8 cellular contexts compared by ENCODE assay signal in the genomic region with DNA sequence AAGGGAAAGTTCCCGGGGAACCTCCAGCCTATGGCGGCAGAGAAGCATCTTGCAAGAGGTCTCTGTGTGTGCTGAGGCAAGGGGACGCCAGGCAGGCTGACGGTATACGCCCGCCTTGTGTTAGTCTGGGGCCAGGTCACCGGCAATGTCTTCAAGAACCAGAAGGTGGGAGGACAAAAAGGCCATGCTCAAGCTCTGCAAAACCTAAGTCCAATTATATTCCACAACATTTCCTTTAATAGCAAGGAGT. TPM values are rescaled to one million over a fixed set of nuclear protein-coding genes. Genes with fewer than 3 reads are reported as not detected.
DNase-seq lines count a peak whose midpoint lies in the region; ATAC-seq, FAIRE-seq and TF ChIP-seq lines count a peak whose summit lies in the region.

No MANE protein-coding gene starts in this region.

- H3K27ac Mint-ChIP-seq in CD14-positive monocyte: peak overlapping the region; percentile 97 to 99 (median 98)

- peaks cover 67% of the 10 kb centered on the region for H3K79me2 ChIP-seq in K562 (ENCODE audit: control insufficient read depth, insufficient read depth, low read length)

- H3K9me3 Mint-ChIP-seq in CD14-positive monocyte: no peaks in the 10 kb centered on the region

- TF ChIP-seq EP300 in K562 (IDR thresholded peaks at IDR 0.05; ENCODE audit: low read length): no peak

- intact Hi-C loops in CD14-positive monocyte (cut with micrococcal nuclease) (loop anchor here (1.0 to 2.0 kb wide), 4 partner anchors 21 to 40 kb away; partner anchors contain the start of genes STX4 (in 1 of the 2) and VKORC1 (in 1 of the 2)), K562 (cut with micrococcal nuclease) (loop anchor here (2.0 to 5.0 kb wide), 2 partner anchors 69 to 81 kb away; no protein-coding TSS in a partner anchor)

- peaks cover 31% of the 10 kb centered on the region for H3K36me3 ChIP-seq in K562 (ENCODE audit: control insufficient read depth, insufficient read depth, low read length)
- H3K36me3 ChIP-seq in mucosa of rectum (ENCODE audit: control insufficient read depth in 2 of 2, insufficient read depth in 2 of 2, low read length in 2 of 2): peaks cover 26 to 29% of the 10 kb centered on the region in 2 donors

- POLR2A ChIA-PET in K562 (lab: Yijun Ruan, JAX): interaction anchor here (0.6 to 3.3 kb wide), 23 partner anchors 9 to 216 kb away, joined by 3 to 32 read pairs (median 5); partner anchors contain the start of genes FUS, KAT8, PRSS53 and STX4

- TF ChIP-seq CTCF in CD14-positive monocyte (IDR thresholded peaks at IDR 0.05): no peak
- no peak for TF ChIP-seq CTCF in K562 (IDR thresholded peaks at IDR 0.05 in 2 of 3, conservative IDR thresholded peaks at IDR 0.05 in 1 of 3; ENCODE audit: insufficient read depth in 2 of 3, low read depth in 1 of 3, low read length in 3 of 3)

- H3K4me1 ChIP-seq in K562 (replicated peaks in 1 of 2; ENCODE audit: control insufficient read depth in 2 of 2, insufficient read depth in 2 of 2, low read length in 2 of 2) (peaks cover 11 to 31% of the 10 kb centered on the region in 2 experiments; a peak in 4 of 5 replicates), mucosa of rectum (ENCODE audit: control insufficient read depth in 2 of 2, insufficient read depth in 2 of 2, low read length in 2 of 2) (peaks cover 22% of the 10 kb centered on the region in 2 donors)

- in situ Hi-C loops in K562 (cut with MboI): no loop called here

- no peak for FAIRE-seq in K562 (lab: Jason Lieb, UNC)

- no peaks in the 10 kb centered on the region; the same call in 1 of the 2 replicates for H4K20me1 ChIP-seq in K562 (replicated peaks; ENCODE audit: control insufficient read depth, insufficient read depth, low read length)

- peak overlapping the region; percentile 97 for H3K4me2 ChIP-seq in K562 (ENCODE audit: insufficient read depth, low read length)

- ATAC-seq in HG03097 (IDR thresholded peaks at IDR 0.05; ENCODE audit: low FRiP score, unreplicated experiment): peak; percentile 5
- no peak for ATAC-seq in K562

- H3K27ac ChIP-seq in K562 (ENCODE audit: extremely low read depth, low read depth, low read length) (peak overlapping the region; percentile 88), mucosa of rectum (ENCODE audit: low read depth in 2 of 2, low read length in 2 of 2) (peak overlapping the region; percentile 81 to 91)

- peaks cover 34% of the 10 kb centered on the region for H3K4me1 Mint-ChIP-seq in CD14-positive monocyte

- H3K4me3 ChIP-seq in K562 (peak overlapping the region; percentile 79), mucosa of rectum (ENCODE audit: low read length in 2 of 2) (peak overlapping the region; percentile 83 to 88)

- H2AFZ ChIP-seq in K562 (ENCODE audit: low read depth, low read length): peak overlapping the region; percentile 95

- BruUV-seq in K562 (replicated peaks; lab: Mats Ljungman, UMichigan): no TSS peak

- H3K36me3 Mint-ChIP-seq in CD14-positive monocyte: peaks cover 29 to 33% of the 10 kb centered on the region in 2 donors

- CTCF ChIA-PET in K562 (lab: Yijun Ruan, JAX; ENCODE audit: low intra/inter-chr PET ratio): no interaction called here

- no peak for TF ChIP-seq POLR2A in K562 (conservative IDR thresholded peaks at IDR 0.05)

- H3K4me3 Mint-ChIP-seq in CD14-positive monocyte: peak overlapping the region; percentile 90 to 96

- 0% methylated on average over 7 of the region's 7 CpGs for WGBS in K562 (ENCODE audit: insufficient coverage, low coverage, missing lambda C conversion rate)

- H3K27me3 Mint-ChIP-seq in CD14-positive monocyte (ENCODE audit: low read depth in 3 of 3): peaks cover 0 to 2% (median 1%) of the 10 kb centered on the region in 3 donors

- DNase-seq in CD14-positive monocyte (ENCODE audit: low spot score): no peak
- DNase-seq in K562 (ENCODE audit: extremely low read depth in 1 of 4, low spot score in 3 of 4): no peak
- no peak for DNase-seq in SKM-1 treated with dmso at 0.1 percent for 144 hours (lab: John Stamatoyannopoulos, UW; ENCODE audit: unreplicated experiment)
- no peak for DNase-seq in germinal center (ENCODE audit: low spot score)
- no peak for DNase-seq in cerebellum (ENCODE audit: low spot score)
- no peak for DNase-seq in ecto neural progenitor cell (ENCODE audit: low spot score)

- H3K9me3 ChIP-seq in K562 (replicated peaks; ENCODE audit: control insufficient read depth, insufficient read depth, low read depth, low read length) (no peaks in the 10 kb centered on the region), mucosa of rectum (ENCODE audit: control insufficient read depth in 2 of 2, low read length in 2 of 2) (no peaks in the 10 kb centered on the region)

- no peak for TF ChIP-seq RAD21 in K562 (CRISPR knock-in tag; conservative IDR thresholded peaks at IDR 0.05 in 1 of 2, IDR thresholded peaks at IDR 0.05 in 1 of 2)

- H3K9me1 ChIP-seq in K562 (ENCODE audit: control insufficient read depth, insufficient read depth, low read length): no peaks in the 10 kb centered on the region

- no peaks in the 10 kb centered on the region for H3K27me3 ChIP-seq in K562 (ENCODE audit: control insufficient read depth in 2 of 2, insufficient read depth in 2 of 2, low read length in 2 of 2)
- no peaks in the 10 kb centered on the region for H3K27me3 ChIP-seq in mucosa of rectum (ENCODE audit: control insufficient read depth in 2 of 2, insufficient read depth in 2 of 2, low read length in 2 of 2)

- H3K9ac ChIP-seq in K562 (ENCODE audit: insufficient read depth in 1 of 2, low read depth in 2 of 2, low read length in 2 of 2): peak overlapping the region; percentile 86 to 94
- H3K9ac ChIP-seq in mucosa of rectum (ENCODE audit: low read depth in 1 of 2, low read length in 2 of 2): peak overlapping the region; percentile 69 to 72

RNA-seq across cellular contexts. Expression of gene ZNF668, which starts 0.3 kb away (rescaled TPM):
- polyA plus RNA-seq in CD14-positive monocyte (1 to 10 TPM; 3.8 to 4.8 TPM), K562 (2011; rRNA removed) (3.0 and 4.7 TPM in 2 replicates), K562 (2014; fragmentation: Illumina TruSeq; extraction: Trizol) (3.1 and 3.3 TPM in 2 replicates), K562 (2014; fragmentation: Nextera tagmentation; extraction: Ambion mirVana) (under 1 TPM in 1 of 2 experiments, not detected in 1; 0.04 TPM), K562 (2014; rRNA removed) (7.9 and 10.1 TPM in 2 replicates)
- total RNA-seq in K562 (2011; cell fraction: chromatin; rRNA removed; ENCODE audit: low replicate concordance): 5.0 and 15.9 TPM in 2 replicates
- total RNA-seq in K562 (2011; cell fraction: nucleolus; rRNA removed): 15.7 and 17.7 TPM in 2 replicates
- total RNA-seq in K562 (2011; cell fraction: nucleoplasm; rRNA removed): 7.7 and 10.0 TPM in 2 replicates
- total RNA-seq in K562 (2014; rRNA removed) (8.1 and 11.4 TPM in 2 replicates), K562 (2014; rRNA removed; fragmentation: Illumina TruSeq; extraction: Trizol) (0.83 and 1.6 TPM in 2 replicates), K562 (2015; rRNA removed; fragmentation: Illumina TruSeq; extraction: Trizol) (4.4 and 5.2 TPM in 2 replicates), K562 (2021) (13.5 and 15.3 TPM in 2 replicates), cerebellum (9.3 TPM)
- polyA plus RNA-seq in K562 (2011; cell fraction: cytosol; rRNA removed): 5.7 and 17.3 TPM in 2 replicates
- 5.7 and 10.3 TPM in 2 replicates for polyA plus RNA-seq in K562 (2011; cell fraction: nucleus; rRNA removed)
- 6.9 and 8.6 TPM in 2 replicates for polyA plus RNA-seq in K562 (2012)
- 2.5 and 3.0 TPM in 2 replicates for polyA minus RNA-seq in K562 (2011; rRNA and poly(A)+ RNA removed)
- 6.7 and 10.6 TPM in 2 replicates for polyA minus RNA-seq in K562 (2011; cell fraction: cytosol; rRNA and poly(A)+ RNA removed)
- polyA minus RNA-seq in K562 (2011; cell fraction: nucleus; rRNA and poly(A)+ RNA removed): 4.4 and 4.7 TPM in 2 replicates

RNA-seq across cellular contexts. Expression of gene ZNF646, which starts 0.5 kb away (rescaled TPM):
- 1 to 10 TPM in 1 of 2 donors, under 1 TPM in 1; 0.46 to 3.0 TPM for polyA plus RNA-seq in CD14-positive monocyte
- total RNA-seq in K562 (2011; cell fraction: chromatin; rRNA removed; ENCODE audit: low replicate concordance): 12.6 and 34.4 TPM in 2 replicates
- total RNA-seq in K562 (2011; cell fraction: nucleolus; rRNA removed): 23.8 and 35.7 TPM in 2 replicates
- total RNA-seq in K562 (2011; cell fraction: nucleoplasm; rRNA removed): 21.6 and 22.9 TPM in 2 replicates
- total RNA-seq in K562 (2014; rRNA removed): 17.3 and 20.7 TPM in 2 replicates
- 3.8 and 4.3 TPM in 2 replicates for total RNA-seq in K562 (2014; rRNA removed; fragmentation: Illumina TruSeq; extraction: Trizol)
- 10.6 and 10.7 TPM in 2 replicates for total RNA-seq in K562 (2015; rRNA removed; fragmentation: Illumina TruSeq; extraction: Trizol)
- total RNA-seq in K562 (2021): 16.1 and 20.6 TPM in 2 replicates
- 3.4 and 4.8 TPM in 2 replicates for polyA plus RNA-seq in K562 (2011; rRNA removed)
- polyA plus RNA-seq in K562 (2011; cell fraction: cytosol; rRNA removed): 4.3 and 7.8 TPM in 2 replicates
- 11.0 and 21.5 TPM in 2 replicates for polyA plus RNA-seq in K562 (2011; cell fraction: nucleus; rRNA removed)
- polyA plus RNA-seq in K562 (2012): 8.4 and 10.0 TPM in 2 replicates
- polyA plus RNA-seq in K562 (2014; fragmentation: Illumina TruSeq; extraction: Trizol): 8.0 and 11.1 TPM in 2 replicates
- polyA plus RNA-seq in K562 (2014; fragmentation: Nextera tagmentation; extraction: Ambion mirVana): under 1 TPM; 0.08 to 0.10 TPM
- 9.9 and 10.4 TPM in 2 replicates for polyA plus RNA-seq in K562 (2014; rRNA removed)
- polyA minus RNA-seq in K562 (2011; rRNA and poly(A)+ RNA removed): 5.2 and 7.5 TPM in 2 replicates
- 8.0 and 10.5 TPM in 2 replicates for polyA minus RNA-seq in K562 (2011; cell fraction: cytosol; rRNA and poly(A)+ RNA removed)
- 24.8 and 25.0 TPM in 2 replicates for polyA minus RNA-seq in K562 (2011; cell fraction: nucleus; rRNA and poly(A)+ RNA removed)
- 16.7 TPM for total RNA-seq in cerebellum

RNA-seq across cellular contexts. Expression of gene PRSS53, which starts 15.0 kb away (rescaled TPM):
- polyA plus RNA-seq in CD14-positive monocyte: under 1 TPM in 1 of 2 donors, not detected in 1; 0.17 TPM
- 11.2 and 29.6 TPM in 2 replicates for total RNA-seq in K562 (2011; cell fraction: chromatin; rRNA removed; ENCODE audit: low replicate concordance)
- 16.2 and 17.5 TPM in 2 replicates for total RNA-seq in K562 (2011; cell fraction: nucleolus; rRNA removed)
- 15.5 and 16.0 TPM in 2 replicates for total RNA-seq in K562 (2011; cell fraction: nucleoplasm; rRNA removed)
- 0.78 and 1.1 TPM in 2 replicates for total RNA-seq in K562 (2014; rRNA removed)
- 0.16 and 0.40 TPM in 2 replicates for total RNA-seq in K562 (2014; rRNA removed; fragmentation: Illumina TruSeq; extraction: Trizol)
- 0.43 and 0.57 TPM in 2 replicates for total RNA-seq in K562 (2015; rRNA removed; fragmentation: Illumina TruSeq; extraction: Trizol)
- total RNA-seq in K562 (2021): 0.85 and 1.3 TPM in 2 replicates
- polyA plus RNA-seq in K562 (2011; rRNA removed): 0.78 and 1.9 TPM in 2 replicates
- 0.51 and 1.0 TPM in 2 replicates for polyA plus RNA-seq in K562 (2011; cell fraction: cytosol; rRNA removed)
- polyA plus RNA-seq in K562 (2011; cell fraction: nucleus; rRNA removed): 23.4 and 25.9 TPM in 2 replicates
- polyA plus RNA-seq in K562 (2012): 1.2 and 4.1 TPM in 2 replicates
- polyA plus RNA-seq in K562 (2014; fragmentation: Illumina TruSeq; extraction: Trizol): 0.45 and 0.69 TPM in 2 replicates
- not detected for polyA plus RNA-seq in K562 (2014; fragmentation: Nextera tagmentation; extraction: Ambion mirVana)
- polyA plus RNA-seq in K562 (2014; rRNA removed): 1.7 and 1.9 TPM in 2 replicates
- 0.63 and 0.78 TPM in 2 replicates for polyA minus RNA-seq in K562 (2011; rRNA and poly(A)+ RNA removed)
- 0.27 and 0.29 TPM in 2 replicates for polyA minus RNA-seq in K562 (2011; cell fraction: cytosol; rRNA and poly(A)+ RNA removed)
- polyA minus RNA-seq in K562 (2011; cell fraction: nucleus; rRNA and poly(A)+ RNA removed): 4.4 and 6.1 TPM in 2 replicates
- total RNA-seq in cerebellum: 5.0 TPM

RNA-seq across cellular contexts. Expression of gene VKORC1, which starts 20.8 kb away (rescaled TPM):
- 100 to 1,000 TPM in 1 of 2 donors, 10 to 100 TPM in 1; 91.2 to 113 TPM for polyA plus RNA-seq in CD14-positive monocyte
- total RNA-seq in K562 (2011; cell fraction: chromatin; rRNA removed; ENCODE audit: low replicate concordance): 51.0 and 124 TPM in 2 replicates
- total RNA-seq in K562 (2011; cell fraction: nucleolus; rRNA removed): 125 and 158 TPM in 2 replicates
- 125 and 133 TPM in 2 replicates for total RNA-seq in K562 (2011; cell fraction: nucleoplasm; rRNA removed)
- total RNA-seq in K562 (2014; rRNA removed): 68.1 and 83.3 TPM in 2 replicates
- 28.8 and 32.1 TPM in 2 replicates for total RNA-seq in K562 (2014; rRNA removed; fragmentation: Illumina TruSeq; extraction: Trizol)
- 36.1 and 37.2 TPM in 2 replicates for total RNA-seq in K562 (2015; rRNA removed; fragmentation: Illumina TruSeq; extraction: Trizol)
- 62.1 and 66.1 TPM in 2 replicates for total RNA-seq in K562 (2021)
- 119 and 164 TPM in 2 replicates for polyA plus RNA-seq in K562 (2011; rRNA removed)
- polyA plus RNA-seq in K562 (2011; cell fraction: cytosol; rRNA removed): 399 and 484 TPM in 2 replicates
- 102 and 144 TPM in 2 replicates for polyA plus RNA-seq in K562 (2011; cell fraction: nucleus; rRNA removed)
- polyA plus RNA-seq in K562 (2012): 97.9 and 107 TPM in 2 replicates
- 70.3 and 79.1 TPM in 2 replicates for polyA plus RNA-seq in K562 (2014; fragmentation: Illumina TruSeq; extraction: Trizol)
- polyA plus RNA-seq in K562 (2014; fragmentation: Nextera tagmentation; extraction: Ambion mirVana): 10 to 100 TPM; 30.0 to 47.3 TPM
- 112 and 121 TPM in 2 replicates for polyA plus RNA-seq in K562 (2014; rRNA removed)
- polyA minus RNA-seq in K562 (2011; rRNA and poly(A)+ RNA removed): 83.5 and 88.3 TPM in 2 replicates
- polyA minus RNA-seq in K562 (2011; cell fraction: cytosol; rRNA and poly(A)+ RNA removed): 42.0 and 44.3 TPM in 2 replicates
- 18.0 and 29.5 TPM in 2 replicates for polyA minus RNA-seq in K562 (2011; cell fraction: nucleus; rRNA and poly(A)+ RNA removed)
- total RNA-seq in cerebellum: 41.4 TPM

RNA-seq across cellular contexts. Expression of gene BCKDK, which starts 34.4 kb away (rescaled TPM):
- polyA plus RNA-seq in CD14-positive monocyte: 10 to 100 TPM; 76.5 to 93.5 TPM
- total RNA-seq in K562 (2011; cell fraction: chromatin; rRNA removed; ENCODE audit: low replicate concordance): 17.8 and 57.4 TPM in 2 replicates
- 36.7 and 44.2 TPM in 2 replicates for total RNA-seq in K562 (2011; cell fraction: nucleolus; rRNA removed)
- 21.8 and 24.5 TPM in 2 replicates for total RNA-seq in K562 (2011; cell fraction: nucleoplasm; rRNA removed)
- total RNA-seq in K562 (2014; rRNA removed): 29.1 and 36.4 TPM in 2 replicates
- 6.0 and 9.0 TPM in 2 replicates for total RNA-seq in K562 (2014; rRNA removed; fragmentation: Illumina TruSeq; extraction: Trizol)
- 10.8 and 11.7 TPM in 2 replicates for total RNA-seq in K562 (2015; rRNA removed; fragmentation: Illumina TruSeq; extraction: Trizol)
- total RNA-seq in K562 (2021): 33.1 and 34.8 TPM in 2 replicates
- 13.1 and 23.5 TPM in 2 replicates for polyA plus RNA-seq in K562 (2011; rRNA removed)
- polyA plus RNA-seq in K562 (2011; cell fraction: cytosol; rRNA removed): 16.2 and 36.5 TPM in 2 replicates
- polyA plus RNA-seq in K562 (2011; cell fraction: nucleus; rRNA removed): 62.9 and 85.4 TPM in 2 replicates
- polyA plus RNA-seq in K562 (2012): 24.6 and 34.3 TPM in 2 replicates
- polyA plus RNA-seq in K562 (2014; fragmentation: Illumina TruSeq; extraction: Trizol): 22.4 and 29.2 TPM in 2 replicates
- polyA plus RNA-seq in K562 (2014; fragmentation: Nextera tagmentation; extraction: Ambion mirVana): 1 to 10 TPM in 1 of 2 experiments, under 1 TPM in 1; 0.58 to 1.5 TPM
- polyA plus RNA-seq in K562 (2014; rRNA removed): 25.1 and 27.1 TPM in 2 replicates
- 9.3 and 10.0 TPM in 2 replicates for polyA minus RNA-seq in K562 (2011; rRNA and poly(A)+ RNA removed)
- 16.1 and 18.6 TPM in 2 replicates for polyA minus RNA-seq in K562 (2011; cell fraction: cytosol; rRNA and poly(A)+ RNA removed)
- 29.1 and 36.5 TPM in 2 replicates for polyA minus RNA-seq in K562 (2011; cell fraction: nucleus; rRNA and poly(A)+ RNA removed)
- 16.9 TPM for total RNA-seq in cerebellum
